19 cellular contexts compared by ENCODE assay signal in the genomic region with DNA sequence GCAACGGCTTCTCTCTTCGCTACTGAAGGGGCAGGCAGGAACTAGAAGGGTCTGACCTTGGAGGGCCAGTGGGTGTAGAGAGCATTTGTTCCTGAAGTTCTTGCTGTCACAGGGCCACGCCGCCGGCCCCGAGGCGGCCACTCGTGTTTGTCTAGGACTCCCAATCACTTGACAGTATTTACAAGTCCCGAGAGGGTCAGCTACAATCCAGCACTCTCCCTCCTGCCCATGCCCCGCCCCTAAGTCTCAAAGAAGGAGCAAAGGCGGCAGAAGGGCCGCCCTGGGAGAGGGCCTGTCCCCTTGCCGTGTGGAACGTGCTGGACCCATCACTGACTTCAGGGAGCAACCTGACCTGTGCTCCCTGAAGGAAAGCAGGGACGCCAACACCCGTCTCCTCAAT.
"Had no signal": no experiment of that assay in that cellular context is flagged by ENCODE, and none has a peak within 500 bp of the region (broad histone marks: within the 10 kb centered on the region; RNA-seq: fewer than 3 reads in every experiment).

No MANE protein-coding gene starts in this region.

- ATAC-seq: activated CD4-positive, CD25-positive, alpha-beta regulatory T cell treated with anti-CD3 and anti-CD28 coated beads, Interleukin-2, amount 50 U/mL, for 24 hours; foreskin keratinocyte; heart left ventricle; left colon; mucosa of descending colon; naive thymus-derived CD4-positive, alpha-beta T cell; stimulated activated naive B cell treated with anti-CD40 and anti-IgM and Interleukin-4, amounts not matched to agents 10 μg/mL and 1 μg/mL and 100 μg/mL, for 72 hours; T-cell had no signal

- H3K9me3 Mint-ChIP-seq: central memory CD8-positive, alpha-beta T cell; immature natural killer cell; naive thymus-derived CD4-positive, alpha-beta T cell; stimulated activated naive B cell treated with anti-CD40 and anti-IgM and Interleukin-4, amounts not matched to agents 10 μg/mL and 1 μg/mL and 100 μg/mL, for 72 hours; T-cell had no signal

- DNase-seq: activated naive CD4-positive, alpha-beta T cell treated with anti-CD3 and anti-CD28 coated beads, Interleukin-2, amount 50 U/mL, for 16 hours; cortex of kidney; effector CD4-positive, alpha-beta T cell; foreskin keratinocyte; heart left ventricle; immature natural killer cell; left colon; mucosa of descending colon; naive thymus-derived CD4-positive, alpha-beta T cell; retina; stimulated activated CD4-positive, alpha-beta T cell treated with anti-CD3 and anti-CD28 coated beads, Interleukin-2, amount 100 ng/mL, for 48 hours; stimulated activated naive B cell treated with anti-CD40 and anti-IgM and Interleukin-4, amounts not matched to agents 10 μg/mL and 1 μg/mL and 100 μg/mL, for 72 hours; substantia nigra; T-cell; T-helper 9 cell; transverse colon had no signal

- H3K27me3 ChIP-seq: foreskin keratinocyte, heart left ventricle, transverse colon had no signal

- H3K4me3 ChIP-seq: heart left ventricle, mucosa of descending colon, SK-N-MC, transverse colon had no signal

- H3K4me1 ChIP-seq: foreskin keratinocyte had no signal

- H3K9me3 ChIP-seq: heart left ventricle, mucosa of descending colon, transverse colon had no signal

- H3K27ac ChIP-seq: foreskin keratinocyte, SK-N-MC, transverse colon had no signal

- H3K4me3 Mint-ChIP-seq: central memory CD8-positive, alpha-beta T cell; immature natural killer cell; naive thymus-derived CD4-positive, alpha-beta T cell; stimulated activated naive B cell treated with anti-CD40 and anti-IgM and Interleukin-4, amounts not matched to agents 10 μg/mL and 1 μg/mL and 100 μg/mL, for 72 hours; T-cell had no signal

- H3K27me3 Mint-ChIP-seq: central memory CD8-positive, alpha-beta T cell; naive thymus-derived CD4-positive, alpha-beta T cell; stimulated activated naive B cell treated with anti-CD40 and anti-IgM and Interleukin-4, amounts not matched to agents 10 μg/mL and 1 μg/mL and 100 μg/mL, for 72 hours; T-cell had no signal
